ENCODE assay signal across 1 cellular context in genomic region chr15:58467722-58468436, GRCh38.
TF ChIP-seq lines count a peak whose summit lies in the region.

No MANE protein-coding gene starts in this region.

TF ChIP-seq in HepG2, 621 proteins besides CTCF, POLR2A, EP300 and RAD21 (continued from another document):
- no peak for TF ChIP-seq HNF1B (CRISPR knock-in tag; IDR thresholded peaks at IDR 0.05)
- TF ChIP-seq ZBTB44 (CRISPR knock-in tag; IDR thresholded peaks at IDR 0.05) = no peak
- TF ChIP-seq EZH2 (conservative IDR thresholded peaks at IDR 0.05; ENCODE audit: low read depth, low read length) = no peak
- TF ChIP-seq ARID5B (CRISPR knock-in tag; IDR thresholded peaks at IDR 0.05) = peak; percentile 44; the same call in 1 of the 2 replicates
- TF ChIP-seq, protein P1, sequence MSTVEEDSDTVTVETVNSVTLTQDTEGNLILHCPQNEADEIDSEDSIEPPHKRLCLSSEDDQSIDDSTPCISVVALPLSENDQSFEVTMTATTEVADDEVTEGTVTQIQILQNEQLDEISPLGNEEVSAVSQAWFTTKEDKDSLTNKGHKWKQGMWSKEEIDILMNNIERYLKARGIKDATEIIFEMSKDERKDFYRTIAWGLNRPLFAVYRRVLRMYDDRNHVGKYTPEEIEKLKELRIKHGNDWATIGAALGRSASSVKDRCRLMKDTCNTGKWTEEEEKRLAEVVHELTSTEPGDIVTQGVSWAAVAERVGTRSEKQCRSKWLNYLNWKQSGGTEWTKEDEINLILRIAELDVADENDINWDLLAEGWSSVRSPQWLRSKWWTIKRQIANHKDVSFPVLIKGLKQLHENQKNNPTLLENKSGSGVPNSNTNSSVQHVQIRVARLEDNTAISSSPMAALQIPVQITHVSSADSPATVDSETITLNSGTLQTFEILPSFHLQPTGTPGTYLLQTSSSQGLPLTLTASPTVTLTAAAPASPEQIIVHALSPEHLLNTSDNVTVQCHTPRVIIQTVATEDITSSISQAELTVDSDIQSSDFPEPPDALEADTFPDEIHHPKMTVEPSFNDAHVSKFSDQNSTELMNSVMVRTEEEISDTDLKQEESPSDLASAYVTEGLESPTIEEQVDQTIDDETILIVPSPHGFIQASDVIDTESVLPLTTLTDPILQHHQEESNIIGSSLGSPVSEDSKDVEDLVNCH (CRISPR knock-in tag; IDR thresholded peaks at IDR 0.05) = no peak
- TF ChIP-seq ZNF558 (CRISPR knock-in tag; IDR thresholded peaks at IDR 0.05; ENCODE audit: borderline replicate concordance) = no peak
- TF ChIP-seq ZC3H4 (CRISPR knock-in tag; IDR thresholded peaks at IDR 0.05; ENCODE audit: borderline replicate concordance) = peak; percentile 78; the same call in 1 of the 2 replicates
- peak; percentile 30; the same call in 1 of the 2 replicates for TF ChIP-seq ZBTB37 (CRISPR knock-in tag; IDR thresholded peaks at IDR 0.05)
TF ChIP-seq in HepG2: peak in this region for 90.
